In genomic region chr20:1474325-1474724, GRCh38 we compare ENCODE assay signal across 24 cellular contexts. TPM values are rescaled to one million over a fixed set of nuclear protein-coding genes. Genes with fewer than 3 reads are reported as not detected.
DNase-seq lines count a peak whose midpoint lies in the region; ATAC-seq, FAIRE-seq and TF ChIP-seq lines count a peak whose summit lies in the region.
"Had no signal": no experiment of that assay in that cellular context is flagged by ENCODE, and none has a peak within 500 bp of the region (broad histone marks: within the 10 kb centered on the region; RNA-seq: fewer than 3 reads in every experiment).

No MANE protein-coding gene starts in this region.

- no peaks in the 10 kb centered on the region for H3K36me3 Mint-ChIP-seq in activated CD4-positive, alpha-beta T cell treated with anti-CD3 and anti-CD28 coated beads, Interleukin-2, amount 10 ng/mL, durations not matched to agents 24 days and 14 days (ENCODE audit: low read depth)
- H3K36me3 Mint-ChIP-seq: CD4-positive, CD25-positive, alpha-beta regulatory T cell; CD8-positive, alpha-beta T cell had no signal

- H3K79me2 ChIP-seq in PC-9 (ENCODE audit: low read depth) (peaks cover 36% of the 10 kb centered on the region), K562 (ENCODE audit: control insufficient read depth, insufficient read depth, low read length) (no peaks in the 10 kb centered on the region; the same call in 2 of the 3 replicates)

- H3K9me3 Mint-ChIP-seq in activated CD4-positive, alpha-beta T cell treated with anti-CD3 and anti-CD28 coated beads, Interleukin-2, amount 10 ng/mL, durations not matched to agents 24 days and 14 days: no peaks in the 10 kb centered on the region
- H3K9me3 Mint-ChIP-seq: CD4-positive, CD25-positive, alpha-beta regulatory T cell; CD8-positive, alpha-beta T cell had no signal

- H3K4me2 ChIP-seq in PC-9 (peak overlapping the region; percentile 73), K562 (ENCODE audit: insufficient read depth, low read length) (no peak overlapping the region)
- H3K4me2 ChIP-seq: BLaER1 had no signal

- H3K9me1 ChIP-seq in K562 (ENCODE audit: control insufficient read depth, insufficient read depth, low read length): no peaks in the 10 kb centered on the region

- H3K4me3 ChIP-seq in PC-9: no peak overlapping the region
- H3K4me3 ChIP-seq in K562: no peak overlapping the region
- no peak overlapping the region for H3K4me3 ChIP-seq in tibial nerve
- H3K4me3 ChIP-seq: BLaER1, GM12878, GM23248 had no signal

- FAIRE-seq in K562 (lab: Jason Lieb, UNC): no peak
- FAIRE-seq: A204.1, G401.6, GM12878, GM19239, H1 had no signal

- no peaks in the 10 kb centered on the region for H3K4me1 Mint-ChIP-seq in activated CD4-positive, alpha-beta T cell treated with anti-CD3 and anti-CD28 coated beads, Interleukin-2, amount 10 ng/mL, durations not matched to agents 24 days and 14 days
- H3K4me1 Mint-ChIP-seq: CD4-positive, CD25-positive, alpha-beta regulatory T cell had no signal

- H3K9me3 ChIP-seq in PC-9 (ENCODE audit: insufficient read depth, low read depth) (no peaks in the 10 kb centered on the region), K562 (replicated peaks; ENCODE audit: control insufficient read depth, insufficient read depth, low read depth, low read length) (no peaks in the 10 kb centered on the region), tibial nerve (no peaks in the 10 kb centered on the region)
- H3K9me3 ChIP-seq: BLaER1, Caco-2 had no signal

- WGBS in K562 (ENCODE audit: insufficient coverage, low coverage, missing lambda C conversion rate): 77% methylated on average over 7 of the region's 8 CpGs
- WGBS in tibial nerve, 2 donors: 95 to 96% methylated on average over 8 of the region's 8 CpGs

- TF ChIP-seq EP300 in K562 (IDR thresholded peaks at IDR 0.05; ENCODE audit: low read length): no peak
- TF ChIP-seq EP300 in tibial nerve (IDR thresholded peaks at IDR 0.05): no peak

- H4K20me1 ChIP-seq in PC-9 (ENCODE audit: insufficient read depth) (no peaks in the 10 kb centered on the region), K562 (replicated peaks; ENCODE audit: control insufficient read depth, insufficient read depth, low read length) (no peaks in the 10 kb centered on the region)
- H4K20me1 ChIP-seq: BLaER1 had no signal

- H3K4me1 ChIP-seq in PC-9 (replicated peaks; ENCODE audit: insufficient read depth): peaks cover 73% of the 10 kb centered on the region
- H3K4me1 ChIP-seq in K562 (replicated peaks in 1 of 2; ENCODE audit: control insufficient read depth in 2 of 2, insufficient read depth in 2 of 2, low read length in 2 of 2): peaks cover 5 to 22% of the 10 kb centered on the region in 2 experiments; a peak in 4 of 5 replicates
- H3K4me1 ChIP-seq in tibial nerve: peaks cover 0 to 14% (median 11%) of the 10 kb centered on the region in 4 donors
- H3K4me1 ChIP-seq: BLaER1 had no signal

- POLR2A ChIA-PET in PC-9 (lab: Charles Lee; ENCODE audit: unreplicated experiment): no interaction called here
- POLR2A ChIA-PET in K562 (lab: Yijun Ruan, JAX): no interaction called here

- intact Hi-C loops in activated CD4-positive, alpha-beta T cell treated with anti-CD3 and anti-CD28 coated beads, Interleukin-2, amount 10 ng/mL, durations not matched to agents 24 days and 14 days (cut with micrococcal nuclease): no loop called here
- intact Hi-C loops in PC-9 (cut with micrococcal nuclease; ENCODE audit: unreplicated experiment) (loop anchor here (10.0 kb wide), 1 partner anchor 820 kb away; the partner anchor contains the start of gene SRXN1), K562 (cut with micrococcal nuclease) (no loop called here)

- TF ChIP-seq RAD21 in K562 (CRISPR knock-in tag; conservative IDR thresholded peaks at IDR 0.05 in 1 of 2, IDR thresholded peaks at IDR 0.05 in 1 of 2): no peak

- H3K36me3 ChIP-seq in PC-9 (ENCODE audit: low read depth) (no peaks in the 10 kb centered on the region), K562 (ENCODE audit: control insufficient read depth, insufficient read depth, low read length) (no peaks in the 10 kb centered on the region), tibial nerve (no peaks in the 10 kb centered on the region)
- H3K36me3 ChIP-seq: BLaER1 had no signal

- TF ChIP-seq CTCF in PC-9 (conservative IDR thresholded peaks at IDR 0.05) (no peak), K562 (IDR thresholded peaks at IDR 0.05 in 2 of 3, conservative IDR thresholded peaks at IDR 0.05 in 1 of 3; ENCODE audit: insufficient read depth in 2 of 3, low read depth in 1 of 3, low read length in 3 of 3) (no peak), tibial nerve (IDR thresholded peaks at IDR 0.05) (no peak)

- H3K27ac ChIP-seq in PC-9 (peak overlapping the region; percentile 92; the same call in 1 of the 2 replicates), K562 (ENCODE audit: extremely low read depth, low read depth, low read length) (no peak overlapping the region), tibial nerve (no peak overlapping the region)
- H3K27ac ChIP-seq: 22Rv1, BLaER1, C4-2B, GM23248 had no signal

- in situ Hi-C loops in K562 (cut with MboI): no loop called here

- peaks cover 54% of the 10 kb centered on the region for H3F3A ChIP-seq in PC-9 (ENCODE audit: insufficient read depth, low read depth)

- H3K9ac ChIP-seq in K562 (ENCODE audit: insufficient read depth in 1 of 2, low read depth in 2 of 2, low read length in 2 of 2): no peak overlapping the region
- H3K9ac ChIP-seq: BLaER1, GM23248 had no signal

- H3K27me3 ChIP-seq in PC-9 (ENCODE audit: insufficient read depth, low read depth) (no peaks in the 10 kb centered on the region), K562 (ENCODE audit: control insufficient read depth in 2 of 2, insufficient read depth in 2 of 2, low read length in 2 of 2) (peaks cover 4 to 20% of the 10 kb centered on the region in 2 experiments), tibial nerve (no peaks in the 10 kb centered on the region)
- H3K27me3 ChIP-seq: BLaER1 had no signal

- no peak for ATAC-seq in K562
- ATAC-seq: CD8-positive, alpha-beta T cell had no signal

- H3K27me3 Mint-ChIP-seq in activated CD4-positive, alpha-beta T cell treated with anti-CD3 and anti-CD28 coated beads, Interleukin-2, amount 10 ng/mL, durations not matched to agents 24 days and 14 days: peaks cover 2% of the 10 kb centered on the region

- H2AFZ ChIP-seq in PC-9 (no peak overlapping the region), K562 (ENCODE audit: low read depth, low read length) (no peak overlapping the region)
- H2AFZ ChIP-seq: GM23248 had no signal

- H3K27ac Mint-ChIP-seq in activated CD4-positive, alpha-beta T cell treated with anti-CD3 and anti-CD28 coated beads, Interleukin-2, amount 10 ng/mL, durations not matched to agents 24 days and 14 days: no peak overlapping the region
- H3K27ac Mint-ChIP-seq: B cell; CD4-positive, CD25-positive, alpha-beta regulatory T cell; CD8-positive, alpha-beta T cell had no signal

- TF ChIP-seq POLR2A in K562 (conservative IDR thresholded peaks at IDR 0.05) (no peak), tibial nerve (IDR thresholded peaks at IDR 0.05) (no peak)

- no TSS peak for BruUV-seq in PC-9 (replicated peaks; lab: Mats Ljungman, UMichigan)
- no TSS peak for BruUV-seq in K562 (replicated peaks; lab: Mats Ljungman, UMichigan)

- no peak overlapping the region for H3K4me3 Mint-ChIP-seq in activated CD4-positive, alpha-beta T cell treated with anti-CD3 and anti-CD28 coated beads, Interleukin-2, amount 10 ng/mL, durations not matched to agents 24 days and 14 days
- H3K4me3 Mint-ChIP-seq: B cell; CD4-positive, CD25-positive, alpha-beta regulatory T cell; CD8-positive, alpha-beta T cell had no signal

- CTCF ChIA-PET in PC-9 (lab: Charles Lee) (interaction anchor here (4.9 kb wide), 1 partner anchor 30 kb away, joined by 40 read pairs; no protein-coding TSS in a partner anchor), K562 (lab: Yijun Ruan, JAX; ENCODE audit: low intra/inter-chr PET ratio) (no interaction called here)

- peak; percentile 24 for DNase-seq in activated CD4-positive, alpha-beta T cell treated with anti-CD3 and anti-CD28 coated beads, Interleukin-2, amount 10 ng/mL, durations not matched to agents 24 days and 14 days
- no peak for DNase-seq in activated CD4-positive, alpha-beta T cell treated with anti-CD3 and anti-CD28 coated beads for 48 hours
- DNase-seq in PC-9: no peak
- no peak for DNase-seq in K562 (ENCODE audit: extremely low read depth in 1 of 4, low spot score in 3 of 4)
- DNase-seq in GF-D8 (lab: John Stamatoyannopoulos, UW): no peak
- DNase-seq in tibial nerve (ENCODE audit: low spot score in 2 of 2): no peak
- DNase-seq: Caco-2; CD4-positive, CD25-positive, alpha-beta regulatory T cell; CD8-positive, alpha-beta T cell; DMS153; DND-41; H7; HCEC 1CT had no signal

- no peaks in the 10 kb centered on the region for H3K9me2 ChIP-seq in PC-9 (ENCODE audit: insufficient read depth)

RNA-seq across cellular contexts. Expression of gene NSFL1C, which starts 7.7 kb away (rescaled TPM):
- total RNA-seq in activated CD4-positive, alpha-beta T cell treated with anti-CD3 and anti-CD28 coated beads, Interleukin-2, amount 10 ng/mL, durations not matched to agents 24 days and 14 days: 101 and 109 TPM in 2 replicates
- total RNA-seq in PC-9 (2021) (151 and 160 TPM in 2 replicates), K562 (2014; rRNA removed) (69.8 and 82.5 TPM in 2 replicates), K562 (2014; rRNA removed; fragmentation: Illumina TruSeq; extraction: Trizol) (27.2 and 29.9 TPM in 2 replicates), K562 (2015; rRNA removed; fragmentation: Illumina TruSeq; extraction: Trizol) (35.4 and 36.3 TPM in 2 replicates), K562 (2021) (97.3 and 99.1 TPM in 2 replicates), tibial nerve (10 to 100 TPM; 31.0 to 71.4 (median 49.9) TPM)
- total RNA-seq in K562 (2011; cell fraction: chromatin; rRNA removed; ENCODE audit: low replicate concordance): 50.9 and 82.3 TPM in 2 replicates
- total RNA-seq in K562 (2011; cell fraction: nucleolus; rRNA removed): 32.7 and 35.1 TPM in 2 replicates
- 58.5 and 68.4 TPM in 2 replicates for total RNA-seq in K562 (2011; cell fraction: nucleoplasm; rRNA removed)
- polyA plus RNA-seq in K562 (2011; rRNA removed) (20.8 and 26.5 TPM in 2 replicates), K562 (2014; fragmentation: Illumina TruSeq; extraction: Trizol) (104 and 119 TPM in 2 replicates), K562 (2014; fragmentation: Nextera tagmentation; extraction: Ambion mirVana) (10 to 100 TPM; 39.3 to 47.0 TPM), K562 (2014; rRNA removed) (53.8 and 71.3 TPM in 2 replicates)
- 15.1 and 25.0 TPM in 2 replicates for polyA plus RNA-seq in K562 (2011; cell fraction: cytosol; rRNA removed)
- 91.8 and 160 TPM in 2 replicates for polyA plus RNA-seq in K562 (2011; cell fraction: nucleus; rRNA removed)
- polyA plus RNA-seq in K562 (2012): 78.4 and 79.6 TPM in 2 replicates
- 26.7 and 47.1 TPM in 2 replicates for polyA minus RNA-seq in K562 (2011; rRNA and poly(A)+ RNA removed)
- polyA minus RNA-seq in K562 (2011; cell fraction: cytosol; rRNA and poly(A)+ RNA removed): 11.0 and 17.7 TPM in 2 replicates
- polyA minus RNA-seq in K562 (2011; cell fraction: nucleus; rRNA and poly(A)+ RNA removed): 47.0 and 118 TPM in 2 replicates

RNA-seq across cellular contexts. Expression of gene SIRPB2, which starts 16.9 kb away (rescaled TPM):
- not detected in 2 replicates for total RNA-seq in activated CD4-positive, alpha-beta T cell treated with anti-CD3 and anti-CD28 coated beads, Interleukin-2, amount 10 ng/mL, durations not matched to agents 24 days and 14 days
- total RNA-seq in PC-9 (2021) (4.5 and 7.1 TPM in 2 replicates), K562 (2014; rRNA removed) (not detected in 2 replicates), K562 (2014; rRNA removed; fragmentation: Illumina TruSeq; extraction: Trizol) (not detected in 2 replicates), K562 (2015; rRNA removed; fragmentation: Illumina TruSeq; extraction: Trizol) (0.07 TPM in 1 of 2 replicates, not detected in the other), K562 (2021) (not detected in 2 replicates), tibial nerve (10 to 100 TPM in 2 of 4 donors, 1 to 10 TPM in 2; 3.9 to 28.5 (median 10.5) TPM)
- not detected in 2 replicates for total RNA-seq in K562 (2011; cell fraction: chromatin; rRNA removed; ENCODE audit: low replicate concordance)
- not detected in 2 replicates for total RNA-seq in K562 (2011; cell fraction: nucleolus; rRNA removed)
- total RNA-seq in K562 (2011; cell fraction: nucleoplasm; rRNA removed): not detected in 2 replicates
- polyA plus RNA-seq in K562 (2011; rRNA removed) (not detected in 2 replicates), K562 (2014; fragmentation: Illumina TruSeq; extraction: Trizol) (not detected in 2 replicates), K562 (2014; fragmentation: Nextera tagmentation; extraction: Ambion mirVana) (under 1 TPM in 1 of 2 experiments, not detected in 1; 0.07 TPM), K562 (2014; rRNA removed) (not detected in 2 replicates)
- 0.01 TPM in 1 of 2 replicates, not detected in the other for polyA plus RNA-seq in K562 (2011; cell fraction: cytosol; rRNA removed)
- polyA plus RNA-seq in K562 (2011; cell fraction: nucleus; rRNA removed): not detected in 2 replicates
- polyA plus RNA-seq in K562 (2012): 0.05 and 0.17 TPM in 2 replicates
- polyA minus RNA-seq in K562 (2011; rRNA and poly(A)+ RNA removed): not detected in 2 replicates
- polyA minus RNA-seq in K562 (2011; cell fraction: cytosol; rRNA and poly(A)+ RNA removed): not detected in 2 replicates
- not detected in 2 replicates for polyA minus RNA-seq in K562 (2011; cell fraction: nucleus; rRNA and poly(A)+ RNA removed)
- total RNA-seq: B cell; Caco-2; CD4-positive, CD25-positive, alpha-beta regulatory T cell; CD8-positive, alpha-beta T cell; GM12878; GM23248; H7 had no signal
- polyA plus RNA-seq: AG04450, GM12878, GM23248, H1 had no signal
